Comparison of ENCODE assay signal across 22 cellular contexts in genomic region chr1:211559222-211560010, GRCh38.
"Had no signal": no experiment of that assay in that cellular context is flagged by ENCODE, and none has a peak within 500 bp of the region (broad histone marks: within the 10 kb centered on the region; RNA-seq: fewer than 3 reads in every experiment).

No MANE protein-coding gene starts in this region.

- FAIRE-seq: endothelial cell of umbilical vein had no signal

- H3K4me1 ChIP-seq: left lung, neural progenitor cell, sigmoid colon, spleen had no signal

- DNase-seq: activated CD4-positive, alpha-beta T cell treated with anti-CD3 and anti-CD28 coated beads, Interleukin-2, amount 50 U/mL, for 1 hour; activated gamma-delta T cell treated with Interleukin-2 at 50 U/mL for 16 hours; amniotic stem cell; effector memory CD4-positive, alpha-beta T cell; foreskin fibroblast; hypothalamus; islet precursor cell; left lung; mammary epithelial cell; midbrain; ovary; sigmoid colon; spleen; stimulated activated CD4-positive, alpha-beta T cell treated with anti-CD3 and anti-CD28 coated beads, Interleukin-4, amount 100 ng/mL, for 4 hours; stimulated activated naive B cell treated with anti-CD40 and anti-IgM and Interleukin-4, amounts not matched to agents 10 μg/mL and 1 μg/mL and 100 μg/mL, for 72 hours; T1000 had no signal

- H3K36me3 Mint-ChIP-seq: activated naive CD4-positive, alpha-beta T cell treated with anti-CD3 and anti-CD28 coated beads, Interleukin-2, amount 50 U/mL, for 72 hours; neural progenitor cell; stimulated activated naive B cell treated with anti-CD40 and anti-IgM and Interleukin-4, amounts not matched to agents 10 μg/mL and 1 μg/mL and 100 μg/mL, for 72 hours had no signal

- ATAC-seq: activated CD4-positive, CD25-positive, alpha-beta regulatory T cell treated with anti-CD3 and anti-CD28 coated beads, Interleukin-2, amount 50 U/mL, for 24 hours; activated naive CD4-positive, alpha-beta T cell treated with anti-CD3 and anti-CD28 coated beads, Interleukin-2, amount 50 U/mL, for 72 hours; left lung; stimulated activated naive B cell treated with anti-CD40 and anti-IgM and Interleukin-4, amounts not matched to agents 10 μg/mL and 1 μg/mL and 100 μg/mL, for 72 hours had no signal

- H3K27me3 Mint-ChIP-seq: dendritic cell treated with granulocyte-macrophage colony-stimulating factor and Interleukin-4, amounts not matched to agents 40 ng/mL and 50 ng/mL, for 4 days had no signal

- H3K27ac Mint-ChIP-seq: activated naive CD4-positive, alpha-beta T cell treated with anti-CD3 and anti-CD28 coated beads, Interleukin-2, amount 50 U/mL, for 72 hours; dendritic cell treated with granulocyte-macrophage colony-stimulating factor and Interleukin-4, amounts not matched to agents 40 ng/mL and 50 ng/mL, for 4 days; neural progenitor cell; stimulated activated naive B cell treated with anti-CD40 and anti-IgM and Interleukin-4, amounts not matched to agents 10 μg/mL and 1 μg/mL and 100 μg/mL, for 72 hours had no signal

- H3K4me2 ChIP-seq: neural progenitor cell had no signal

- H3K9me3 ChIP-seq: left lung, ovary, sigmoid colon, spleen, thoracic aorta had no signal

- H3K36me3 ChIP-seq: left lung, neural progenitor cell, ovary, sigmoid colon, spleen, thoracic aorta had no signal

- H3K4me3 ChIP-seq: left lung, neural progenitor cell, ovary, sigmoid colon, spleen, thoracic aorta had no signal

- H3K9ac ChIP-seq: neural progenitor cell had no signal

- H3K27ac ChIP-seq: left lung, neural progenitor cell, ovary, sigmoid colon, spleen, thoracic aorta had no signal

- H3K4me3 Mint-ChIP-seq: dendritic cell treated with granulocyte-macrophage colony-stimulating factor and Interleukin-4, amounts not matched to agents 40 ng/mL and 50 ng/mL, for 4 days; neural progenitor cell; stimulated activated naive B cell treated with anti-CD40 and anti-IgM and Interleukin-4, amounts not matched to agents 10 μg/mL and 1 μg/mL and 100 μg/mL, for 72 hours had no signal

- H3K4me1 Mint-ChIP-seq: stimulated activated naive B cell treated with anti-CD40 and anti-IgM and Interleukin-4, amounts not matched to agents 10 μg/mL and 1 μg/mL and 100 μg/mL, for 72 hours had no signal

- H3K9me3 Mint-ChIP-seq: activated naive CD4-positive, alpha-beta T cell treated with anti-CD3 and anti-CD28 coated beads, Interleukin-2, amount 50 U/mL, for 72 hours; dendritic cell treated with granulocyte-macrophage colony-stimulating factor and Interleukin-4, amounts not matched to agents 40 ng/mL and 50 ng/mL, for 4 days; neural progenitor cell; stimulated activated naive B cell treated with anti-CD40 and anti-IgM and Interleukin-4, amounts not matched to agents 10 μg/mL and 1 μg/mL and 100 μg/mL, for 72 hours had no signal

- H3K27me3 ChIP-seq: left lung, neural progenitor cell, ovary, sigmoid colon, spleen had no signal

- H2AFZ ChIP-seq: neural progenitor cell had no signal
